ENCODE assay signal across 17 cellular contexts in the genomic region with DNA sequence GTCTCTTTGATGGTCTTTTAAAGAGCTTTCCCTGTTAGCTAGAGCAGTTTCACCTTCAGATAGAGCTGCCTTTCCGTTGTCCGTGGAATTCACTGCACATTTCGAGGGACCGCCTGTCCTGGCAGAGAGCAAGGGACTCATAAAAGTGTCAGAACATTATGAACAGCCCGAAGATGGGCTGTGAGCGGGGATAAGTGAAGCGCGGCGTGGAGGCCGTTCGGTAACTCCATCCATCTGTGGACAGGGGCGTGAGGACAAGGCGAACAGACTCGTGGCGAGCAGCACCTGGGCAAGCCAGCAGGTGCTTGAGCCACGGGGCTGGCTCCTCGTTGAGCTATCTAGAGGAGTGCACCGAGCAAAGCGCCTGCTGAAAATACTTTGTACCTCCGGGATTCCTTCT.
"Had no signal": no experiment of that assay in that cellular context is flagged by ENCODE, and none has a peak within 500 bp of the region (broad histone marks: within the 10 kb centered on the region; RNA-seq: fewer than 3 reads in every experiment).

No MANE protein-coding gene starts in this region.

- ATAC-seq: heart right ventricle, left lobe of liver, natural killer cell, psoas muscle had no signal

- H3K27me3 ChIP-seq: esophagus squamous epithelium, heart right ventricle, thyroid gland, upper lobe of left lung had no signal

- H3K36me3 ChIP-seq: esophagus squamous epithelium, heart right ventricle, thyroid gland, upper lobe of left lung had no signal

- H3K36me3 Mint-ChIP-seq: natural killer cell had no signal

- H3K4me1 Mint-ChIP-seq: natural killer cell had no signal

- H3K4me3 Mint-ChIP-seq: dendritic cell treated with granulocyte-macrophage colony-stimulating factor and Interleukin-4, amounts not matched to agents 40 ng/mL and 50 ng/mL, for 4 days; natural killer cell had no signal

- H3K9me3 ChIP-seq: esophagus squamous epithelium, psoas muscle, thyroid gland, upper lobe of left lung had no signal

- H3K27ac Mint-ChIP-seq: dendritic cell treated with granulocyte-macrophage colony-stimulating factor and Interleukin-4, amounts not matched to agents 40 ng/mL and 50 ng/mL, for 4 days; natural killer cell had no signal

- DNase-seq: cerebellar nuclear complex; esophagus squamous epithelium; foreskin fibroblast; heart right ventricle; hypothalamus; kidney glomerular epithelial cell; mammary epithelial cell; natural killer cell; occipital lobe; psoas muscle; small intestine; stimulated activated CD4-positive, alpha-beta T cell treated with anti-CD3 and anti-CD28 coated beads, Interleukin-12 subunit alpha, Interleukin-12 subunit beta, amount 100 ng/mL, for 4 hours; stimulated activated naive CD4-positive, alpha-beta T cell treated with Interleukin-2 at 50 U/mL for 16 hours; thyroid gland had no signal

- H3K4me1 ChIP-seq: esophagus squamous epithelium, heart right ventricle, psoas muscle, thyroid gland, upper lobe of left lung had no signal

- H3K27ac ChIP-seq: esophagus squamous epithelium, heart right ventricle, psoas muscle, thyroid gland, upper lobe of left lung had no signal

- H3K9me3 Mint-ChIP-seq: dendritic cell treated with granulocyte-macrophage colony-stimulating factor and Interleukin-4, amounts not matched to agents 40 ng/mL and 50 ng/mL, for 4 days; natural killer cell had no signal

- H3K4me3 ChIP-seq: esophagus squamous epithelium, heart right ventricle, psoas muscle, thyroid gland, upper lobe of left lung had no signal
